Comparison of ENCODE assay signal across 1 cellular context in genomic region chr17:74466111-74466784, GRCh38.
TF ChIP-seq lines count a peak whose summit lies in the region.

CD300A (plus strand) TSS chr17:74466634; CDS start chr17:74466704, 70 bp downstream.

TF ChIP-seq in GM12878, 131 proteins besides CTCF, POLR2A, EP300 and RAD21 (continued from another document):
- TF ChIP-seq NKRF (conservative IDR thresholded peaks at IDR 0.05), result peak; percentile 38; the same call in 1 of the 2 replicates
- TF ChIP-seq ZNF687 (IDR thresholded peaks at IDR 0.05), result peak; percentile 37
- TF ChIP-seq SMARCA5 (IDR thresholded peaks at IDR 0.05), result peak; percentile 44
- TF ChIP-seq GABPA (IDR thresholded peaks at IDR 0.05; ENCODE audit: low read depth), result no peak
- TF ChIP-seq TCF12 (IDR thresholded peaks at IDR 0.05; ENCODE audit: low read depth, low read length), result 0 out of 2 replicates have a peak, but pooled peaks have one; percentile 5
- no peak for TF ChIP-seq ZBTB4 (CRISPR knock-in tag; IDR thresholded peaks at IDR 0.05)
- TF ChIP-seq ZBED1 (IDR thresholded peaks at IDR 0.05; ENCODE audit: borderline replicate concordance), result no peak
- no peak for TF ChIP-seq BMI1 (IDR thresholded peaks at IDR 0.05; ENCODE audit: borderline replicate concordance)
- no peak for TF ChIP-seq IRF3 (IDR thresholded peaks at IDR 0.05)
- no peak for TF ChIP-seq E4F1 (IDR thresholded peaks at IDR 0.05; ENCODE audit: borderline replicate concordance, partially characterized antibody)
- 0 out of 2 replicates have a peak, but pooled peaks have one; percentile 11 for TF ChIP-seq BACH1 (IDR thresholded peaks at IDR 0.05; ENCODE audit: borderline replicate concordance)
- no peak for TF ChIP-seq NFIC (IDR thresholded peaks at IDR 0.05; ENCODE audit: low read depth, low read length)
- TF ChIP-seq MXI1 (IDR thresholded peaks at IDR 0.05; ENCODE audit: low read depth, low read length), result 0 out of 2 replicates have a peak, but pooled peaks have one; percentile 19
- 0 out of 2 replicates have a peak, but pooled peaks have one; percentile 28 for TF ChIP-seq NR2F1 (conservative IDR thresholded peaks at IDR 0.05)
- TF ChIP-seq ETV6 (conservative IDR thresholded peaks at IDR 0.05 in 1 of 2, IDR thresholded peaks at IDR 0.05 in 1 of 2; ENCODE audit: borderline replicate concordance in 1 of 2, low read depth in 1 of 2), result no peak
- TF ChIP-seq ZNF622 (IDR thresholded peaks at IDR 0.05), result no peak
- TF ChIP-seq CREM (IDR thresholded peaks at IDR 0.05; ENCODE audit: low read depth), result no peak
- peak; percentile 78 for TF ChIP-seq GATAD2B (conservative IDR thresholded peaks at IDR 0.05; ENCODE audit: low read depth)
- TF ChIP-seq BHLHE40 (IDR thresholded peaks at IDR 0.05; ENCODE audit: borderline replicate concordance in 1 of 2, low read depth in 2 of 2, low read length in 1 of 2), result peak in 1 of 2 experiments; percentile 47; a peak in 1 of 4 replicates
- TF ChIP-seq IKZF2 (IDR thresholded peaks at IDR 0.05), result peak; percentile 90 to 91
- TF ChIP-seq POLR2AphosphoS5 (IDR thresholded peaks at IDR 0.05; ENCODE audit: low read length), result peak; percentile 62
- TF ChIP-seq SREBF2 (IDR thresholded peaks at IDR 0.05; ENCODE audit: low read length), result no peak
- TF ChIP-seq CREB1 (IDR thresholded peaks at IDR 0.05; ENCODE audit: low read depth), result no peak
- no peak for TF ChIP-seq SMAD5 (IDR thresholded peaks at IDR 0.05; ENCODE audit: low read depth)
- TF ChIP-seq NFYA (IDR thresholded peaks at IDR 0.05; ENCODE audit: borderline replicate concordance, low read depth, low read length), result no peak
- peak; percentile 70 for TF ChIP-seq MEF2B (IDR thresholded peaks at IDR 0.05; ENCODE audit: partially characterized antibody, poor library complexity, severe bottlenecking)
- TF ChIP-seq TBL1XR1 (IDR thresholded peaks at IDR 0.05; ENCODE audit: low read depth, low read length), result 0 out of 2 replicates have a peak, but pooled peaks have one; percentile 29
- TF ChIP-seq BCLAF1 (IDR thresholded peaks at IDR 0.05), result no peak
- TF ChIP-seq DPF2 (IDR thresholded peaks at IDR 0.05), result peak; percentile 68; the same call in 1 of the 2 replicates
- 0 out of 2 replicates have a peak, but pooled peaks have one; percentile 42 for TF ChIP-seq PAX5 (IDR thresholded peaks at IDR 0.05; ENCODE audit: borderline replicate concordance, low read depth, low read length)
- no peak for TF ChIP-seq ZZZ3 (IDR thresholded peaks at IDR 0.05; ENCODE audit: control insufficient read depth, insufficient read length, low read depth)
- TF ChIP-seq RELA (IDR thresholded peaks at IDR 0.05; ENCODE audit: borderline replicate concordance, partially characterized antibody), result no peak
- no peak for TF ChIP-seq ZNF24 (IDR thresholded peaks at IDR 0.05)
